Comparison of ENCODE assay signal across 15 cellular contexts in the genomic region with DNA sequence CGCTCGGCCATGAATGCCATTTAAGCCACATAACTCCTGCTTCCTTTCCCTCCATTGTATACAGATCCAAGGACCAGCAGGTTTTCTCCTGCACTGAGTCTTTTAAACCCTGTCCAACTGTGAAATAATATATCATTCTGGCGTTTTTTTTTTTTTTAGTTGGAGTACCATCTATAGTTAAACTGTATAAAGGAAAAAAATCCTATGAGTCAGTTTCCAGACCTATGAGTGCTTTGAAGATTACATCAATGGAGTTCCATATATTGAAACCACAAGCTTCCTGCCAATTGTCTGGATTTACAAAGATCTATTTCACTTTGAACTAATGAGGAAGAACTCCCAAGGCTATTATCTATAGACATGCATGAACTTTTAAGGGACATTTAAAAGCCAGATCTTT. TPM values are rescaled to one million over a fixed set of nuclear protein-coding genes. Genes with fewer than 3 reads are reported as not detected.
DNase-seq lines count a peak whose midpoint lies in the region; ATAC-seq and FAIRE-seq lines count a peak whose summit lies in the region.
"Had no signal": no experiment of that assay in that cellular context is flagged by ENCODE, and none has a peak within 500 bp of the region (broad histone marks: within the 10 kb centered on the region; RNA-seq: fewer than 3 reads in every experiment).

No MANE protein-coding gene starts in this region.

- peaks cover 46 to 65% (median 56%) of the 10 kb centered on the region in 10 experiments for H3K4me1 ChIP-seq in BLaER1 treated with 17β-estradiol and CSF1 and Interleukin-3, amounts not matched to agents 10 nM and 100 nM

- ATAC-seq in activated CD8-positive, alpha-beta memory T cell treated with anti-CD3 and anti-CD28 coated beads, Interleukin-2, amount 10 ng/mL, durations not matched to agents 7 days and 5 days, result no peak
- ATAC-seq: gastroesophageal sphincter, left ventricle myocardium superior had no signal

- no peak overlapping the region for H3K4me3 ChIP-seq in BLaER1 treated with 17β-estradiol and CSF1 and Interleukin-3, amounts not matched to agents 10 nM and 100 nM
- H3K4me3 ChIP-seq: gastroesophageal sphincter had no signal

- H3K27ac Mint-ChIP-seq in activated CD8-positive, alpha-beta memory T cell treated with anti-CD3 and anti-CD28 coated beads, Interleukin-2, amount 10 ng/mL, durations not matched to agents 7 days and 5 days, result no peak overlapping the region

- no peaks in the 10 kb centered on the region for H3K9me3 ChIP-seq in BLaER1 treated with 17β-estradiol and CSF1 and Interleukin-3, amounts not matched to agents 10 nM and 100 nM (replicated peaks in 1 of 11)
- H3K9me3 ChIP-seq: gastroesophageal sphincter had no signal

- peaks cover under 1% of the 10 kb centered on the region for H3K36me3 Mint-ChIP-seq in activated CD8-positive, alpha-beta memory T cell treated with anti-CD3 and anti-CD28 coated beads, Interleukin-2, amount 10 ng/mL, durations not matched to agents 7 days and 5 days

- H3K4me2 ChIP-seq in BLaER1 treated with 17β-estradiol and CSF1 and Interleukin-3, amounts not matched to agents 10 nM and 100 nM, result peak overlapping the region; percentile 67 to 96 (median 91)

- DNase-seq in HCEC 1CT (peak; percentile 83), RCC 7860 (ENCODE audit: low spot score) (peak; percentile 79), epithelial cell of prostate (ENCODE audit: low read depth, low spot score) (peak; percentile 37), dedifferentiated amniotic fluid mesenchymal stem cell (ENCODE audit: extremely low spot score) (no peak), NCI-H2227 (lab: John Stamatoyannopoulos, UW; ENCODE audit: unreplicated experiment) (no peak)
- no peak for DNase-seq in activated CD8-positive, alpha-beta memory T cell treated with anti-CD3 and anti-CD28 coated beads, Interleukin-2, amount 10 ng/mL, durations not matched to agents 7 days and 5 days
- DNase-seq in activated CD8-positive, alpha-beta memory T cell treated with anti-CD3 and anti-CD28 coated beads, Interleukin-2, amount 50 U/mL, for 48 hours, result no peak
- DNase-seq: activated T-cell treated with anti-CD3 and anti-CD28 coated beads for 4 hours, left ventricle myocardium superior, NCI-H2171, nucleus accumbens had no signal

- H3K4me3 Mint-ChIP-seq in activated CD8-positive, alpha-beta memory T cell treated with anti-CD3 and anti-CD28 coated beads, Interleukin-2, amount 10 ng/mL, durations not matched to agents 7 days and 5 days, result no peak overlapping the region
- H3K4me3 Mint-ChIP-seq: central memory CD8-positive, alpha-beta T cell had no signal

- H3K27ac ChIP-seq in BLaER1 treated with 17β-estradiol and CSF1 and Interleukin-3, amounts not matched to agents 10 nM and 100 nM, result peak overlapping the region in 3 of 11 experiments; percentile 12 to 89 (median 84); a peak in 4 of 22 replicates
- peak overlapping the region; percentile 95 for H3K27ac ChIP-seq in epithelial cell of prostate
- H3K27ac ChIP-seq: C4-2B, gastroesophageal sphincter had no signal

- H3K9me3 Mint-ChIP-seq in activated CD8-positive, alpha-beta memory T cell treated with anti-CD3 and anti-CD28 coated beads, Interleukin-2, amount 10 ng/mL, durations not matched to agents 7 days and 5 days (ENCODE audit: low read depth), result no peaks in the 10 kb centered on the region
- H3K9me3 Mint-ChIP-seq: central memory CD8-positive, alpha-beta T cell had no signal

- peaks cover 26% of the 10 kb centered on the region for H3K4me1 Mint-ChIP-seq in activated CD8-positive, alpha-beta memory T cell treated with anti-CD3 and anti-CD28 coated beads, Interleukin-2, amount 10 ng/mL, durations not matched to agents 7 days and 5 days

- CTCF ChIA-PET in activated CD8-positive, alpha-beta memory T cell treated with anti-CD3 and anti-CD28 coated beads, Interleukin-2, amount 10 ng/mL, durations not matched to agents 7 days and 5 days (lab: Charles Lee), result interaction anchor here (4.4 kb wide), 1 partner anchor 9 kb away, joined by 32 read pairs; no protein-coding TSS in a partner anchor

- peaks cover 8% of the 10 kb centered on the region for H3K27me3 Mint-ChIP-seq in activated CD8-positive, alpha-beta memory T cell treated with anti-CD3 and anti-CD28 coated beads, Interleukin-2, amount 10 ng/mL, durations not matched to agents 7 days and 5 days
- H3K27me3 Mint-ChIP-seq: central memory CD8-positive, alpha-beta T cell had no signal

- FAIRE-seq in RCC 7860 (lab: Jason Lieb, UNC), result peak; percentile 92

- no peaks in the 10 kb centered on the region for H3K27me3 ChIP-seq in BLaER1 treated with 17β-estradiol and CSF1 and Interleukin-3, amounts not matched to agents 10 nM and 100 nM

- peaks cover 0 to 6% (median under 1%) of the 10 kb centered on the region in 11 experiments; a peak in 4 of 22 replicates for H3K36me3 ChIP-seq in BLaER1 treated with 17β-estradiol and CSF1 and Interleukin-3, amounts not matched to agents 10 nM and 100 nM
- H3K36me3 ChIP-seq: gastroesophageal sphincter had no signal

- peaks cover 1 to 23% (median 19%) of the 10 kb centered on the region in 11 experiments; a peak in 18 of 22 replicates for H4K20me1 ChIP-seq in BLaER1 treated with 17β-estradiol and CSF1 and Interleukin-3, amounts not matched to agents 10 nM and 100 nM

- no peak overlapping the region for H3K9ac ChIP-seq in BLaER1 treated with 17β-estradiol and CSF1 and Interleukin-3, amounts not matched to agents 10 nM and 100 nM

RNA-seq across cellular contexts. Expression of gene MALT1, which starts 2.4 kb away (rescaled TPM):
- 10 to 100 TPM; 30.3 to 31.6 TPM for total RNA-seq in activated CD8-positive, alpha-beta memory T cell treated with anti-CD3 and anti-CD28 coated beads, Interleukin-2, amount 10 ng/mL, durations not matched to agents 7 days and 5 days

RNA-seq across cellular contexts. Expression of gene ALPK2, which starts 40.0 kb away (rescaled TPM):
- under 1 TPM in 1 of 2 experiments, not detected in 1; 0.33 TPM for total RNA-seq in activated CD8-positive, alpha-beta memory T cell treated with anti-CD3 and anti-CD28 coated beads, Interleukin-2, amount 10 ng/mL, durations not matched to agents 7 days and 5 days

Comparison
In these comparisons a context has a peak if more than half of its experiments do, and no peak if none do; other contexts are left out.
1. DNase-seq: peak in HCEC 1CT (single experiment), RCC 7860 (single experiment) and epithelial cell of prostate (single experiment); none in dedifferentiated amniotic fluid mesenchymal stem cell (single experiment), NCI-H2227 (single experiment), activated CD8-positive, alpha-beta memory T cell treated with anti-CD3 and anti-CD28 coated beads, Interleukin-2, amount 10 ng/mL, durations not matched to agents 7 days and 5 days (single experiment) and activated CD8-positive, alpha-beta memory T cell treated with anti-CD3 and anti-CD28 coated beads, Interleukin-2, amount 50 U/mL, for 48 hours (single experiment).